ENCODE assay signal across 1 cellular context in the genomic region with DNA sequence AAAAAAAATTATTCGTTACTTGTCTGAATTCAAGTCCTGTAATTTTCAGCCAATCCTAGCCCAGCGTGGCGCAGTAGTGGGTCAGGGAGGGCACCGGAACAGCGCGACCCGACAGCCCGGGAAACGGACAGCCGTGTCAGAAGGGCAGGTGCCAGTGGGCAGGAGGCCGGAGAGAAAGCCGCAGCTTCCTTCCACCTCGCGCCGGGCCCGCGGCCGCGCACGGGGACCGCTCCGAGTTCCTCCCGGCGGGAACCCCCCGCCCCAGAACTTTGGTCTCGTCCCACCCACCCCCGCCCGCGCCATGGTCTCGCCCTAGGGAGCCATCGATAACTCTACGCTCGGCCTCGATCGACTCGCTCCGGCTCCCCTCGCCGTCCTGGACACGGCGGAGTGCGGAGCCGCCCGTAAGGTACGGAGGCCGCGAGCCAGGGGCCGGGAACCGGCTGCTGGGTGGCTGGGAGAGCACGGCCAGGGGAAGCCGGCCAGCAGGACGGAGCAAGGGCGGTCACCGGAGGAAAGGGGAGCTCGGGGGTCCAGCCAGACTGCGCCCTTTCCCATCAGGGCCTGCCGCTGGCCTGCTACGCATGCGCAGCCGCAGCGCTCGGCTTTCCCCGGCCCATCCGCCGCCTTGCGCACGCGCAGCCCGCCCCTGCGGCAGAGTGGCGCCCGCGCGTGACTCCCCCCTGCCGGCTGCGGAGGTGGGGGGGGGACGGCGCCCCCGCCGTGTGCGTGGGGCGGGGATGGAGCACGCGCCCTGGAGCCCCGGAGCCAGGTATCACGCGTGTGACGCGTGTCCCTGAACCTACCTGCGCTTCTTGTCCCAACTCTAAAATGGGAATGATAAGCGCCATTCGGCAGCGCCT.
A peak's percentile ranks its signal among the peaks of the same experiment; 100 is the strongest.
TF ChIP-seq lines count a peak whose summit lies in the region.

A gene with protein sequence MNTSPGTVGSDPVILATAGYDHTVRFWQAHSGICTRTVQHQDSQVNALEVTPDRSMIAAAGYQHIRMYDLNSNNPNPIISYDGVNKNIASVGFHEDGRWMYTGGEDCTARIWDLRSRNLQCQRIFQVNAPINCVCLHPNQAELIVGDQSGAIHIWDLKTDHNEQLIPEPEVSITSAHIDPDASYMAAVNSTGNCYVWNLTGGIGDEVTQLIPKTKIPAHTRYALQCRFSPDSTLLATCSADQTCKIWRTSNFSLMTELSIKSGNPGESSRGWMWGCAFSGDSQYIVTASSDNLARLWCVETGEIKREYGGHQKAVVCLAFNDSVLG (plus strand): TSS at position 351 of the 863 bp plus-strand sequence. CDS start 632 bp downstream, outside the sequence.

TF ChIP-seq in HepG2, 621 proteins besides CTCF, POLR2A, EP300 and RAD21 (continued from another document and continues in another):
- TF ChIP-seq ZBTB8A (CRISPR knock-in tag; IDR thresholded peaks at IDR 0.05; ENCODE audit: borderline replicate concordance, low read depth) (no peak), KAT2B (IDR thresholded peaks at IDR 0.05; ENCODE audit: borderline replicate concordance, low read depth, low read length) (no peak), ZNF543 (CRISPR knock-in tag; IDR thresholded peaks at IDR 0.05) (no peak), ELF1 (CRISPR knock-in tag; IDR thresholded peaks at IDR 0.05) (peak; percentile 62), PCBP2 (optimal IDR thresholded peaks at IDR 0.05; ENCODE audit: low read depth, low read length, poor library complexity, severe bottlenecking) (no peak), PLRG1 (conservative IDR thresholded peaks at IDR 0.05) (no peak), MED1 (CRISPR knock-in tag; IDR thresholded peaks at IDR 0.05) (peak; percentile 58), MAF1 (CRISPR knock-in tag; IDR thresholded peaks at IDR 0.05; ENCODE audit: borderline replicate concordance) (no peak), RXRA (CRISPR knock-in tag; IDR thresholded peaks at IDR 0.05) (peak; percentile 68), ZNF839 (CRISPR knock-in tag; IDR thresholded peaks at IDR 0.05; ENCODE audit: borderline replicate concordance) (0 out of 2 replicates have a peak, but pooled peaks have one; percentile 15), HNRNPH1 (optimal IDR thresholded peaks at IDR 0.05; ENCODE audit: low read depth, low read length) (no peak), ZBTB20 (CRISPR knock-in tag; IDR thresholded peaks at IDR 0.05; ENCODE audit: borderline replicate concordance, low read depth) (no peak), ZSCAN9 (CRISPR knock-in tag; IDR thresholded peaks at IDR 0.05; ENCODE audit: borderline replicate concordance) (peak; percentile 62; the same call in 1 of the 2 replicates), SP4 (CRISPR knock-in tag; IDR thresholded peaks at IDR 0.05) (peak; percentile 72; the same call in 1 of the 2 replicates), ZNF7 (CRISPR knock-in tag; IDR thresholded peaks at IDR 0.05) (no peak), ZBTB42 (CRISPR knock-in tag; IDR thresholded peaks at IDR 0.05) (no peak), NCOA2 (CRISPR knock-in tag; IDR thresholded peaks at IDR 0.05) (no peak; the same call in 1 of the 2 replicates), HCFC1 (IDR thresholded peaks at IDR 0.05; ENCODE audit: low read depth, low read length) (peak; percentile 61; the same call in 1 of the 2 replicates), HNF4G (IDR thresholded peaks at IDR 0.05; ENCODE audit: borderline replicate concordance, low read depth, low read length) (no peak; the same call in 1 of the 2 replicates), HNF4G (CRISPR knock-in tag; IDR thresholded peaks at IDR 0.05; ENCODE audit: borderline replicate concordance, low read depth) (no peak), ZFP36L2 (CRISPR knock-in tag; IDR thresholded peaks at IDR 0.05) (no peak), MIER3 (CRISPR knock-in tag; IDR thresholded peaks at IDR 0.05; ENCODE audit: borderline replicate concordance) (peak; percentile 70; the same call in 1 of the 2 replicates), ZNF34 (CRISPR knock-in tag; IDR thresholded peaks at IDR 0.05; ENCODE audit: borderline replicate concordance) (peak; percentile 84; the same call in 1 of the 2 replicates), THAP11 (CRISPR knock-in tag; IDR thresholded peaks at IDR 0.05) (peak; percentile 89), ZNF629 (CRISPR knock-in tag; conservative IDR thresholded peaks at IDR 0.05) (no peak), CCDC6 (CRISPR knock-in tag; IDR thresholded peaks at IDR 0.05) (peak; percentile 86), FOXA1 (IDR thresholded peaks at IDR 0.05) (no peak), FOXA1 (CRISPR knock-in tag; IDR thresholded peaks at IDR 0.05) (no peak; the same call in 1 of the 2 replicates), ZBTB7A (CRISPR knock-in tag; IDR thresholded peaks at IDR 0.05) (peak; percentile 56; the same call in 1 of the 2 replicates)
- TF ChIP-seq, protein P1, sequence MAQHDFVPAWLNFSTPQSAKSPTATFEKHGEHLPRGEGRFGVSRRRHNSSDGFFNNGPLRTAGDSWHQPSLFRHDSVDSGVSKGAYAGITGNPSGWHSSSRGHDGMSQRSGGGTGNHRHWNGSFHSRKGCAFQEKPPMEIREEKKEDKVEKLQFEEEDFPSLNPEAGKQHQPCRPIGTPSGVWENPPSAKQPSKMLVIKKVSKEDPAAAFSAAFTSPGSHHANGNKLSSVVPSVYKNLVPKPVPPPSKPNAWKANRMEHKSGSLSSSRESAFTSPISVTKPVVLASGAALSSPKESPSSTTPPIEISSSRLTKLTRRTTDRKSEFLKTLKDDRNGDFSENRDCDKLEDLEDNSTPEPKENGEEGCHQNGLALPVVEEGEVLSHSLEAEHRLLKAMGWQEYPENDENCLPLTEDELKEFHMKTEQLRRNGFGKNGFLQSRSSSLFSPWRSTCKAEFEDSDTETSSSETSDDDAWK (CRISPR knock-in tag; IDR thresholded peaks at IDR 0.05) = no peak
- TF ChIP-seq, protein P2, sequence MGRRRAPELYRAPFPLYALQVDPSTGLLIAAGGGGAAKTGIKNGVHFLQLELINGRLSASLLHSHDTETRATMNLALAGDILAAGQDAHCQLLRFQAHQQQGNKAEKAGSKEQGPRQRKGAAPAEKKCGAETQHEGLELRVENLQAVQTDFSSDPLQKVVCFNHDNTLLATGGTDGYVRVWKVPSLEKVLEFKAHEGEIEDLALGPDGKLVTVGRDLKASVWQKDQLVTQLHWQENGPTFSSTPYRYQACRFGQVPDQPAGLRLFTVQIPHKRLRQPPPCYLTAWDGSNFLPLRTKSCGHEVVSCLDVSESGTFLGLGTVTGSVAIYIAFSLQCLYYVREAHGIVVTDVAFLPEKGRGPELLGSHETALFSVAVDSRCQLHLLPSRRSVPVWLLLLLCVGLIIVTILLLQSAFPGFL (CRISPR knock-in tag; IDR thresholded peaks at IDR 0.05) = no peak
- TF ChIP-seq, protein P3, sequence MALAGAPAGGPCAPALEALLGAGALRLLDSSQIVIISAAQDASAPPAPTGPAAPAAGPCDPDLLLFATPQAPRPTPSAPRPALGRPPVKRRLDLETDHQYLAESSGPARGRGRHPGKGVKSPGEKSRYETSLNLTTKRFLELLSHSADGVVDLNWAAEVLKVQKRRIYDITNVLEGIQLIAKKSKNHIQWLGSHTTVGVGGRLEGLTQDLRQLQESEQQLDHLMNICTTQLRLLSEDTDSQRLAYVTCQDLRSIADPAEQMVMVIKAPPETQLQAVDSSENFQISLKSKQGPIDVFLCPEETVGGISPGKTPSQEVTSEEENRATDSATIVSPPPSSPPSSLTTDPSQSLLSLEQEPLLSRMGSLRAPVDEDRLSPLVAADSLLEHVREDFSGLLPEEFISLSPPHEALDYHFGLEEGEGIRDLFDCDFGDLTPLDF (CRISPR knock-in tag; IDR thresholded peaks at IDR 0.05) = 0 out of 2 replicates have a peak, but pooled peaks have one; percentile 8
- TF ChIP-seq, protein P4, sequence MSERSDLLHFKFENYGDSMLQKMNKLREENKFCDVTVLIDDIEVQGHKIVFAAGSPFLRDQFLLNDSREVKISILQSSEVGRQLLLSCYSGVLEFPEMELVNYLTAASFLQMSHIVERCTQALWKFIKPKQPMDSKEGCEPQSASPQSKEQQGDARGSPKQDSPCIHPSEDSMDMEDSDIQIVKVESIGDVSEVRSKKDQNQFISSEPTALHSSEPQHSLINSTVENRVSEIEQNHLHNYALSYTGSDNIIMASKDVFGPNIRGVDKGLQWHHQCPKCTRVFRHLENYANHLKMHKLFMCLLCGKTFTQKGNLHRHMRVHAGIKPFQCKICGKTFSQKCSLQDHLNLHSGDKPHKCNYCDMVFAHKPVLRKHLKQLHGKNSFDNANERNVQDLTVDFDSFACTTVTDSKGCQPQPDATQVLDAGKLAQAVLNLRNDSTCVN (CRISPR knock-in tag; IDR thresholded peaks at IDR 0.05; ENCODE audit: borderline replicate concordance) = peak; percentile 68; the same call in 1 of the 2 replicates
- TF ChIP-seq, protein P5, sequence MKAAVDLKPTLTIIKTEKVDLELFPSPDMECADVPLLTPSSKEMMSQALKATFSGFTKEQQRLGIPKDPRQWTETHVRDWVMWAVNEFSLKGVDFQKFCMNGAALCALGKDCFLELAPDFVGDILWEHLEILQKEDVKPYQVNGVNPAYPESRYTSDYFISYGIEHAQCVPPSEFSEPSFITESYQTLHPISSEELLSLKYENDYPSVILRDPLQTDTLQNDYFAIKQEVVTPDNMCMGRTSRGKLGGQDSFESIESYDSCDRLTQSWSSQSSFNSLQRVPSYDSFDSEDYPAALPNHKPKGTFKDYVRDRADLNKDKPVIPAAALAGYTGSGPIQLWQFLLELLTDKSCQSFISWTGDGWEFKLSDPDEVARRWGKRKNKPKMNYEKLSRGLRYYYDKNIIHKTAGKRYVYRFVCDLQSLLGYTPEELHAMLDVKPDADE (CRISPR knock-in tag; IDR thresholded peaks at IDR 0.05) = no peak
- TF ChIP-seq, protein P6, sequence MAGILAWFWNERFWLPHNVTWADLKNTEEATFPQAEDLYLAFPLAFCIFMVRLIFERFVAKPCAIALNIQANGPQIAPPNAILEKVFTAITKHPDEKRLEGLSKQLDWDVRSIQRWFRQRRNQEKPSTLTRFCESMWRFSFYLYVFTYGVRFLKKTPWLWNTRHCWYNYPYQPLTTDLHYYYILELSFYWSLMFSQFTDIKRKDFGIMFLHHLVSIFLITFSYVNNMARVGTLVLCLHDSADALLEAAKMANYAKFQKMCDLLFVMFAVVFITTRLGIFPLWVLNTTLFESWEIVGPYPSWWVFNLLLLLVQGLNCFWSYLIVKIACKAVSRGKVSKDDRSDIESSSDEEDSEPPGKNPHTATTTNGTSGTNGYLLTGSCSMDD (CRISPR knock-in tag; IDR thresholded peaks at IDR 0.05) = no peak
- TF ChIP-seq, protein P7, sequence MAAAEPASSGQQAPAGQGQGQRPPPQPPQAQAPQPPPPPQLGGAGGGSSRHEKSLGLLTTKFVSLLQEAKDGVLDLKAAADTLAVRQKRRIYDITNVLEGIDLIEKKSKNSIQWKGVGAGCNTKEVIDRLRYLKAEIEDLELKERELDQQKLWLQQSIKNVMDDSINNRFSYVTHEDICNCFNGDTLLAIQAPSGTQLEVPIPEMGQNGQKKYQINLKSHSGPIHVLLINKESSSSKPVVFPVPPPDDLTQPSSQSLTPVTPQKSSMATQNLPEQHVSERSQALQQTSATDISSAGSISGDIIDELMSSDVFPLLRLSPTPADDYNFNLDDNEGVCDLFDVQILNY (CRISPR knock-in tag; conservative IDR thresholded peaks at IDR 0.05) = no peak
- TF ChIP-seq, protein P8, sequence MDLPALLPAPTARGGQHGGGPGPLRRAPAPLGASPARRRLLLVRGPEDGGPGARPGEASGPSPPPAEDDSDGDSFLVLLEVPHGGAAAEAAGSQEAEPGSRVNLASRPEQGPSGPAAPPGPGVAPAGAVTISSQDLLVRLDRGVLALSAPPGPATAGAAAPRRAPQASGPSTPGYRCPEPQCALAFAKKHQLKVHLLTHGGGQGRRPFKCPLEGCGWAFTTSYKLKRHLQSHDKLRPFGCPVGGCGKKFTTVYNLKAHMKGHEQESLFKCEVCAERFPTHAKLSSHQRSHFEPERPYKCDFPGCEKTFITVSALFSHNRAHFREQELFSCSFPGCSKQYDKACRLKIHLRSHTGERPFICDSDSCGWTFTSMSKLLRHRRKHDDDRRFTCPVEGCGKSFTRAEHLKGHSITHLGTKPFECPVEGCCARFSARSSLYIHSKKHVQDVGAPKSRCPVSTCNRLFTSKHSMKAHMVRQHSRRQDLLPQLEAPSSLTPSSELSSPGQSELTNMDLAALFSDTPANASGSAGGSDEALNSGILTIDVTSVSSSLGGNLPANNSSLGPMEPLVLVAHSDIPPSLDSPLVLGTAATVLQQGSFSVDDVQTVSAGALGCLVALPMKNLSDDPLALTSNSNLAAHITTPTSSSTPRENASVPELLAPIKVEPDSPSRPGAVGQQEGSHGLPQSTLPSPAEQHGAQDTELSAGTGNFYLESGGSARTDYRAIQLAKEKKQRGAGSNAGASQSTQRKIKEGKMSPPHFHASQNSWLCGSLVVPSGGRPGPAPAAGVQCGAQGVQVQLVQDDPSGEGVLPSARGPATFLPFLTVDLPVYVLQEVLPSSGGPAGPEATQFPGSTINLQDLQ (CRISPR knock-in tag; IDR thresholded peaks at IDR 0.05) = 0 out of 2 replicates have a peak, but pooled peaks have one; percentile 49
- TF ChIP-seq, protein P9, sequence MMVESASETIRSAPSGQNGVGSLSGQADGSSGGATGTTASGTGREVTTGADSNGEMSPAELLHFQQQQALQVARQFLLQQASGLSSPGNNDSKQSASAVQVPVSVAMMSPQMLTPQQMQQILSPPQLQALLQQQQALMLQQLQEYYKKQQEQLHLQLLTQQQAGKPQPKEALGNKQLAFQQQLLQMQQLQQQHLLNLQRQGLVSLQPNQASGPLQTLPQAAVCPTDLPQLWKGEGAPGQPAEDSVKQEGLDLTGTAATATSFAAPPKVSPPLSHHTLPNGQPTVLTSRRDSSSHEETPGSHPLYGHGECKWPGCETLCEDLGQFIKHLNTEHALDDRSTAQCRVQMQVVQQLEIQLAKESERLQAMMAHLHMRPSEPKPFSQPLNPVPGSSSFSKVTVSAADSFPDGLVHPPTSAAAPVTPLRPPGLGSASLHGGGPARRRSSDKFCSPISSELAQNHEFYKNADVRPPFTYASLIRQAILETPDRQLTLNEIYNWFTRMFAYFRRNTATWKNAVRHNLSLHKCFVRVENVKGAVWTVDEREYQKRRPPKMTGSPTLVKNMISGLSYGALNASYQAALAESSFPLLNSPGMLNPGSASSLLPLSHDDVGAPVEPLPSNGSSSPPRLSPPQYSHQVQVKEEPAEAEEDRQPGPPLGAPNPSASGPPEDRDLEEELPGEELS (CRISPR knock-in tag; IDR thresholded peaks at IDR 0.05) = no peak; the same call in 1 of the 2 replicates
- TF ChIP-seq, protein P10, sequence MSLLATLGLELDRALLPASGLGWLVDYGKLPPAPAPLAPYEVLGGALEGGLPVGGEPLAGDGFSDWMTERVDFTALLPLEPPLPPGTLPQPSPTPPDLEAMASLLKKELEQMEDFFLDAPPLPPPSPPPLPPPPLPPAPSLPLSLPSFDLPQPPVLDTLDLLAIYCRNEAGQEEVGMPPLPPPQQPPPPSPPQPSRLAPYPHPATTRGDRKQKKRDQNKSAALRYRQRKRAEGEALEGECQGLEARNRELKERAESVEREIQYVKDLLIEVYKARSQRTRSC (CRISPR knock-in tag; IDR thresholded peaks at IDR 0.05; ENCODE audit: low read depth) = no peak
- TF ChIP-seq, protein P11, sequence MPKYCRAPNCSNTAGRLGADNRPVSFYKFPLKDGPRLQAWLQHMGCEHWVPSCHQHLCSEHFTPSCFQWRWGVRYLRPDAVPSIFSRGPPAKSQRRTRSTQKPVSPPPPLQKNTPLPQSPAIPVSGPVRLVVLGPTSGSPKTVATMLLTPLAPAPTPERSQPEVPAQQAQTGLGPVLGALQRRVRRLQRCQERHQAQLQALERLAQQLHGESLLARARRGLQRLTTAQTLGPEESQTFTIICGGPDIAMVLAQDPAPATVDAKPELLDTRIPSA (CRISPR knock-in tag; IDR thresholded peaks at IDR 0.05; ENCODE audit: borderline replicate concordance) = no peak
